ENCODE assay signal across 30 cellular contexts in the genomic region with DNA sequence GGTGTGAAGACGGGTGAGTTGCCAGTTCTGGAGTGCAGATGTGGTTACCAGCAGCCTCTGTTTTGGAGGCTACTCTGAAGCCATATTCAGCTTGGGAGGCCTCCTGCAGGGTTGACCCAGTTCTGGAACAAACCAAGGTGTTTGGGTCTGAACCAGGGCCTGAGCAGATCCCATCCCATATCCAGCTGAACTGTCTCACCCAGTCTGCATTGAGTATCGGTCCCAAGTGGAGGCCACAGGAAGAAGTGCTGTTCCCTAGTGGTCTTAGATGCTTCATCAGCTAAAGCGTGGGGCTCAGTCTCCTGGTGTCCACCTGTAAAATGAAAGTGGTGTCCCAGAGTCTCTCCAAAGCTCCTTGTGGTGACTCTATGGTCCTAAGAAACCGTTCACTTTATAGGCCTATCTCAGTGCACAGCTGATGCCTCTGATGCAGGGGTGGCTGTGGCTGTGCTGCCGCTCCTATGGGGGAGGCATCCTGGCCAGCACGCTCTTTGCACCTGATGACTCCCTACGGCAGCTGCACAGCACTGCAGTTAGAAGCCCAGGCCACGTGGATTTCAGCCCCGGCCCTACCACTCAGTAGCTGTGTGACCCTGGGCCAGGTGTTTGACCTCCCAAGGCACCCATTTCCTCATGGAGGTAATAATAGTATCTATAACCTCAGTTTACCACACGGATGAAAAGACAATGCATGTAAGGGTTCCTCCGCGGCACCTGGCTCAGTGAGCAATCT. TPM values are rescaled to one million over a fixed set of nuclear protein-coding genes. Genes with fewer than 3 reads are reported as not detected.
"Had no signal": no experiment of that assay in that cellular context is flagged by ENCODE, and none has a peak within 500 bp of the region (broad histone marks: within the 10 kb centered on the region; RNA-seq: fewer than 3 reads in every experiment).

No MANE protein-coding gene starts in this region.

- H3K4me1 ChIP-seq: testis had no signal

- H3K4me3 Mint-ChIP-seq: activated CD4-positive, alpha-beta memory T cell treated with anti-CD3 and anti-CD28 coated beads for 36 hours; activated CD4-positive, alpha-beta T cell treated with anti-CD3 and anti-CD28 coated beads, Interleukin-2, amount 10 ng/mL, durations not matched to agents 24 days and 14 days; activated naive CD4-positive, alpha-beta T cell treated with anti-CD3 and anti-CD28 coated beads for 36 hours; activated naive CD8-positive, alpha-beta T cell treated with anti-CD3 and anti-CD28 coated beads for 36 hours; activated T-helper 1 cell treated with anti-CD3 and anti-CD28 coated beads, Interleukin-12 subunit alpha, Interleukin-12 subunit beta, Interleukin-2, Interleukin-4 antibody, amounts not matched to agents 30 ng/mL and 10 ng/mL and 1 ng/mL, durations not matched to agents 14 hours and 24 hours and 36 hours; naive thymus-derived CD4-positive, alpha-beta T cell had no signal

- H3K9me3 Mint-ChIP-seq: activated CD4-positive, alpha-beta memory T cell treated with anti-CD3 and anti-CD28 coated beads for 36 hours; activated CD4-positive, alpha-beta T cell treated with anti-CD3 and anti-CD28 coated beads, Interleukin-2, amount 10 ng/mL, durations not matched to agents 24 days and 14 days; activated naive CD4-positive, alpha-beta T cell treated with anti-CD3 and anti-CD28 coated beads for 36 hours; activated naive CD8-positive, alpha-beta T cell treated with anti-CD3 and anti-CD28 coated beads for 36 hours; activated T-helper 1 cell treated with anti-CD3 and anti-CD28 coated beads, Interleukin-12 subunit alpha, Interleukin-12 subunit beta, Interleukin-2, Interleukin-4 antibody, amounts not matched to agents 30 ng/mL and 10 ng/mL and 1 ng/mL, durations not matched to agents 14 hours and 24 hours and 36 hours had no signal

- H3K4me3 ChIP-seq: adrenal gland, body of pancreas, colonic mucosa, esophagus squamous epithelium, heart right ventricle, pancreas, prostate gland, testis had no signal

- H3K27me3 ChIP-seq: body of pancreas, pancreas, testis had no signal

- H3K9me3 ChIP-seq: adrenal gland, body of pancreas, colonic mucosa, esophagus squamous epithelium, heart right ventricle, pancreas, prostate gland, testis had no signal

- H3K27ac Mint-ChIP-seq: activated CD4-positive, alpha-beta memory T cell treated with anti-CD3 and anti-CD28 coated beads for 36 hours; activated CD4-positive, alpha-beta T cell treated with anti-CD3 and anti-CD28 coated beads, Interleukin-2, amount 10 ng/mL, durations not matched to agents 24 days and 14 days; activated naive CD4-positive, alpha-beta T cell treated with anti-CD3 and anti-CD28 coated beads for 36 hours; activated naive CD8-positive, alpha-beta T cell treated with anti-CD3 and anti-CD28 coated beads for 36 hours; activated T-helper 1 cell treated with anti-CD3 and anti-CD28 coated beads, Interleukin-12 subunit alpha, Interleukin-12 subunit beta, Interleukin-2, Interleukin-4 antibody, amounts not matched to agents 30 ng/mL and 10 ng/mL and 1 ng/mL, durations not matched to agents 14 hours and 24 hours and 36 hours; naive thymus-derived CD4-positive, alpha-beta T cell had no signal

- ATAC-seq: body of pancreas; heart right ventricle; naive thymus-derived CD4-positive, alpha-beta T cell; pancreas had no signal

- H3K36me3 ChIP-seq: adrenal gland, colonic mucosa, esophagus squamous epithelium, heart right ventricle, pancreas, prostate gland had no signal

- H3K27ac ChIP-seq: adrenal gland, body of pancreas, colonic mucosa, epithelial cell of prostate, esophagus squamous epithelium, pancreas, prostate gland, testis had no signal

- DNase-seq: activated CD4-positive, alpha-beta memory T cell treated with anti-CD3 and anti-CD28 coated beads for 36 hours; activated CD4-positive, alpha-beta T cell treated with anti-CD3 and anti-CD28 coated beads, Interleukin-2, amount 10 ng/mL, durations not matched to agents 24 days and 14 days; activated CD4-positive, CD25-positive, alpha-beta regulatory T cell treated with anti-CD3 and anti-CD28 coated beads, Interleukin-2, amount 50 U/mL, for 72 hours; activated CD8-positive, alpha-beta memory T cell treated with anti-CD3 and anti-CD28 coated beads, Interleukin-2, amount 50 U/mL, for 4 hours; activated effector memory CD4-positive, alpha-beta T cell treated with anti-CD3 and anti-CD28 coated beads, Interleukin-2, amount 50 U/mL, for 16 hours; activated naive CD4-positive, alpha-beta T cell treated with anti-CD3 and anti-CD28 coated beads for 36 hours; activated naive CD8-positive, alpha-beta T cell treated with anti-CD3 and anti-CD28 coated beads for 36 hours; activated T-cell treated with anti-CD3 and anti-CD28 coated beads, Interleukin-2, amount 50 U/mL, for 1 hour; adrenal gland; aorta; body of pancreas; cerebellar nuclear complex; colonic mucosa; effector CD8-positive, alpha-beta T cell; esophagus squamous epithelium; foreskin melanocyte; heart right ventricle; midbrain; naive thymus-derived CD4-positive, alpha-beta T cell; nucleus accumbens; pancreas; stimulated activated naive CD4-positive, alpha-beta T cell treated with Interleukin-2 at 50 U/mL for 16 hours; T1000; testis; trophoblast cell had no signal

- FAIRE-seq: endometrium, pancreas, urothelium cell line had no signal

- H3K36me3 Mint-ChIP-seq: activated CD4-positive, alpha-beta memory T cell treated with anti-CD3 and anti-CD28 coated beads for 36 hours; activated naive CD8-positive, alpha-beta T cell treated with anti-CD3 and anti-CD28 coated beads for 36 hours had no signal

RNA-seq across cellular contexts. Expression of a gene that starts 40.2 kb away (rescaled TPM):
- polyA plus RNA-seq: aorta had no signal
